Comparison of ENCODE assay signal across 20 cellular contexts in the genomic region with DNA sequence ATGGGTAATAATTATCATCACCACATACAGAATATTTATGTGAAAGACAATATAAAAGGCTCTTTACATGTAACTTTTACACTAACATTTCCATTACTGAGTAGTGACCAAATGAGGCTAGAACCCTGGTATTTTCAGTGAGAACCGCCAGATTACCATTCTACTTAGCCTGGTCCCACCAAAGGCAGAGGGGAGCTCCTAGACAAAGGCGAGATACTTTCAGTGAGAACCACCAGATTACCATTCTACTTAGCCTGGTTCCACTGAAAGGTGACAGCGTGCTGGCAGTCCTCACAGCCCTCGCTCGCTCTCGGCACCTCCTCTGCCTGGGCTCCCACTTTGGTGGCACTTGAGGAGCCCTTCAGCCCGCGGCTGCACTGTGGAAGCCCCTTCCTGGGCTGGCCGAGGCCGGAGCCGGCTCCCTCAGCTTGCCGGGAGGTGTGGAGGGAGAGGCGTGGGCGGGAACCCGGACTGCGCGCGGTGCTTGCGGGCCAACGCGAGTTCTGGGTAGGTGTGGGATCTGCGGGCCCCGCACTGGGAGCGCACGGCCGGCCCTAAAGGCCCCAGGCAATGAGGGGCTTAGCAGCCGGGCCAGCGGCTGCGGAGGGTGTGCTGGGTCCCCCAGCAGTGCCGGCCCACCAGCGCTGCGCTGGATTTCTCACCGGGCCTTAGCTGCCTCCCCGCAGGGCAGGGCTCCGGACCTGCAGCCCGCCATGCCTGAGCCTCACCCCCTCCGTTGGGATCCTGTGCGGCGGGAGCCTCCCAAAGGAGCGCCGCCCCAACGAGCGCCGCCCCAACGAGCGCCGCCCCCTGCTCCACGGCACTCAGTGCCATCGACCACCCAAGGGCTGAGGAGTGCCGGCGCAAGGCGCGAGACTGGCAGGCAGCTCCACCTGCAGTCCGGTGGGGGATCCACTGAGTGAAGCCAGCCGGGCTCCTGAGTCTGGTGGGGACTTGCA.
DNase-seq lines count a peak whose midpoint lies in the region; ATAC-seq and TF ChIP-seq lines count a peak whose summit lies in the region.
"Had no signal": no experiment of that assay in that cellular context is flagged by ENCODE, and none has a peak within 500 bp of the region (broad histone marks: within the 10 kb centered on the region; RNA-seq: fewer than 3 reads in every experiment).

No MANE protein-coding gene starts in this region.

- ATAC-seq in Right ventricle myocardium superior (ENCODE audit: poor library complexity): no peak

- H3K9me3 ChIP-seq in cardiac muscle cell (ENCODE audit: low read depth): no peaks in the 10 kb centered on the region
- no peaks in the 10 kb centered on the region for H3K9me3 ChIP-seq in testis
- no peaks in the 10 kb centered on the region for H3K9me3 ChIP-seq in adrenal gland (replicated peaks in 1 of 3)
- H3K9me3 ChIP-seq: MG63, neutrophil, SJCRH30, tibial nerve had no signal

- H3K27me3 ChIP-seq in cardiac muscle cell (no peaks in the 10 kb centered on the region), testis (no peaks in the 10 kb centered on the region), adrenal gland (no peaks in the 10 kb centered on the region)
- H3K27me3 ChIP-seq: MG63, neutrophil, SJCRH30, tibial nerve had no signal

- no peak for TF ChIP-seq CTCF in cardiac muscle cell (IDR thresholded peaks at IDR 0.05; ENCODE audit: low read depth, low read length)
- no peak for TF ChIP-seq CTCF in testis (IDR thresholded peaks at IDR 0.05)
- no peak for TF ChIP-seq CTCF in adrenal gland (IDR thresholded peaks at IDR 0.05)

- 73 to 78% methylated on average over 7 to 49 of the region's 55 CpGs for WGBS in testis, 2 donors
- 82 to 93% (median 88%) methylated on average over 18 to 55 of the region's 55 CpGs for WGBS in adrenal gland, 4 donors

- H3K4me3 ChIP-seq in cardiac muscle cell (peak overlapping the region; percentile 36), testis (peak overlapping the region; percentile 31 to 53), adrenal gland (no peak overlapping the region)
- H3K4me3 ChIP-seq: MG63, SJCRH30 had no signal

- intact Hi-C loops in Right ventricle myocardium superior (cut with DNase I) (no loop called here), testis (cut with DNase I; ENCODE audit: low total_unique reads) (no loop called here), adrenal gland (cut with DNase I) (no loop called here)

- no peaks in the 10 kb centered on the region for H3K36me3 ChIP-seq in cardiac muscle cell
- no peaks in the 10 kb centered on the region for H3K36me3 ChIP-seq in testis (ENCODE audit: low read depth, missing control alignments)
- no peaks in the 10 kb centered on the region for H3K36me3 ChIP-seq in adrenal gland (replicated peaks in 1 of 2)
- H3K36me3 ChIP-seq: MG63, neutrophil, SJCRH30, tibial nerve had no signal

- no peak for TF ChIP-seq POLR2A in testis (IDR thresholded peaks at IDR 0.05)
- TF ChIP-seq POLR2A in adrenal gland (IDR thresholded peaks at IDR 0.05): no peak

- H3K4me1 ChIP-seq in cardiac muscle cell (ENCODE audit: low read depth) (no peaks in the 10 kb centered on the region), testis (no peaks in the 10 kb centered on the region), adrenal gland (replicated peaks in 1 of 2) (no peaks in the 10 kb centered on the region)
- H3K4me1 ChIP-seq: SJCRH30, tibial nerve had no signal

- H3K27ac ChIP-seq in cardiac muscle cell (no peak overlapping the region), testis (no peak overlapping the region), adrenal gland (no peak overlapping the region)
- H3K27ac ChIP-seq: C4-2B, neutrophil, SJCRH30, tibial nerve had no signal

- DNase-seq in cardiac muscle cell (ENCODE audit: low read depth in 1 of 2, low spot score in 1 of 2) (peak in 1 of 2 donors; percentile 54), Right ventricle myocardium superior (no peak), SHP77 (lab: John Stamatoyannopoulos, UW) (peak; percentile 44 to 58), islet precursor cell (peak; percentile 80), testis (peak; percentile 30), adrenal gland (no peak), NCI-H526 (lab: John Stamatoyannopoulos, UW) (no peak)
- no peak for DNase-seq in effector CD4-positive, alpha-beta T cell
- DNase-seq: caudate nucleus; DMS153; effector CD8-positive, alpha-beta T cell; head of caudate nucleus; kidney glomerular epithelial cell; MG63; NCI-H1694; SJCRH30; stimulated activated naive CD4-positive, alpha-beta T cell had no signal

Comparison
In these comparisons a context has a peak if more than half of its experiments do, and no peak if none do; other contexts are left out.
1. DNase-seq: peak in SHP77 (2 of 2), islet precursor cell (single experiment) and testis (single experiment); none in Right ventricle myocardium superior (single experiment), adrenal gland (0 of 7), NCI-H526 (0 of 2) and effector CD4-positive, alpha-beta T cell (single experiment).
2. H3K4me3 ChIP-seq: peak in cardiac muscle cell (single experiment) and testis (2 of 2); none in adrenal gland (0 of 4).